ENCODE assay signal across 10 cellular contexts in genomic region chr10:6195376-6195775, GRCh38. TPM values are rescaled to one million over a fixed set of nuclear protein-coding genes. Genes with fewer than 3 reads are reported as not detected.
DNase-seq lines count a peak whose midpoint lies in the region; ATAC-seq and TF ChIP-seq lines count a peak whose summit lies in the region.
"Had no signal": no experiment of that assay in that cellular context is flagged by ENCODE, and none has a peak within 500 bp of the region (broad histone marks: within the 10 kb centered on the region; RNA-seq: fewer than 3 reads in every experiment).

No MANE protein-coding gene starts in this region.

- POLR2A ChIA-PET in activated naive CD8-positive, alpha-beta T cell treated with anti-CD3 and anti-CD28 coated beads, Interleukin-2, amount 10 ng/mL, durations not matched to agents 7 days and 5 days (lab: Charles Lee): no interaction called here

- no peak overlapping the region for H3K27ac ChIP-seq in MM.1S (ENCODE audit: low read length)
- H3K27ac ChIP-seq: SJSA1 had no signal

- H3K79me2 ChIP-seq in MM.1S (ENCODE audit: low read length): no peaks in the 10 kb centered on the region

- H4K20me1 ChIP-seq in MM.1S (ENCODE audit: insufficient read depth, low read length): no peaks in the 10 kb centered on the region

- peaks cover 7% of the 10 kb centered on the region for H3K36me3 Mint-ChIP-seq in activated naive CD8-positive, alpha-beta T cell treated with anti-CD3 and anti-CD28 coated beads, Interleukin-2, amount 10 ng/mL, durations not matched to agents 7 days and 5 days
- H3K36me3 Mint-ChIP-seq: activated naive CD4-positive, alpha-beta T cell treated with anti-CD3 and anti-CD28 coated beads, Interleukin-2, amount 50 U/mL, for 24 hours had no signal

- H3K4me1 ChIP-seq in MM.1S (ENCODE audit: low read length): no peaks in the 10 kb centered on the region
- H3K4me1 ChIP-seq: SJSA1 had no signal

- no peak overlapping the region for H3K9ac ChIP-seq in MM.1S (ENCODE audit: low read length)

- no peaks in the 10 kb centered on the region for H3K27me3 Mint-ChIP-seq in activated naive CD8-positive, alpha-beta T cell treated with anti-CD3 and anti-CD28 coated beads, Interleukin-2, amount 10 ng/mL, durations not matched to agents 7 days and 5 days
- H3K27me3 Mint-ChIP-seq: activated naive CD4-positive, alpha-beta T cell treated with anti-CD3 and anti-CD28 coated beads, Interleukin-2, amount 50 U/mL, for 24 hours had no signal

- peak overlapping the region; percentile 44 for H3K4me3 Mint-ChIP-seq in activated naive CD8-positive, alpha-beta T cell treated with anti-CD3 and anti-CD28 coated beads, Interleukin-2, amount 10 ng/mL, durations not matched to agents 7 days and 5 days
- H3K4me3 Mint-ChIP-seq: activated naive CD4-positive, alpha-beta T cell treated with anti-CD3 and anti-CD28 coated beads, Interleukin-2, amount 50 U/mL, for 24 hours had no signal

- no peaks in the 10 kb centered on the region for H3F3A ChIP-seq in MM.1S (ENCODE audit: insufficient read depth, low read length)

- no peaks in the 10 kb centered on the region for H3K27me3 ChIP-seq in MM.1S (replicated peaks; ENCODE audit: insufficient read depth, low read length)
- H3K27me3 ChIP-seq: SJSA1 had no signal

- H3K9me2 ChIP-seq in MM.1S (replicated peaks; ENCODE audit: insufficient read depth, low read length): no peaks in the 10 kb centered on the region

- no peak overlapping the region for H3K4me2 ChIP-seq in MM.1S (ENCODE audit: low read depth, low read length)

- H3K9me3 Mint-ChIP-seq in activated naive CD8-positive, alpha-beta T cell treated with anti-CD3 and anti-CD28 coated beads, Interleukin-2, amount 10 ng/mL, durations not matched to agents 7 days and 5 days: no peaks in the 10 kb centered on the region
- H3K9me3 Mint-ChIP-seq: activated naive CD4-positive, alpha-beta T cell treated with anti-CD3 and anti-CD28 coated beads, Interleukin-2, amount 50 U/mL, for 24 hours had no signal

- H2AFZ ChIP-seq in MM.1S (ENCODE audit: low read length): no peak overlapping the region

- H3K4me3 ChIP-seq in MM.1S (ENCODE audit: low read length): no peak overlapping the region
- H3K4me3 ChIP-seq: SJSA1 had no signal

- no peak for ATAC-seq in activated naive CD8-positive, alpha-beta T cell treated with anti-CD3 and anti-CD28 coated beads, Interleukin-2, amount 10 ng/mL, durations not matched to agents 7 days and 5 days (ENCODE audit: low read depth)

- no peaks in the 10 kb centered on the region for H3K9me3 ChIP-seq in MM.1S (replicated peaks; ENCODE audit: insufficient read depth, low read length)
- H3K9me3 ChIP-seq: SJSA1 had no signal

- DNase-seq in HCEC 1CT: peak; percentile 32
- DNase-seq in activated naive CD8-positive, alpha-beta T cell treated with anti-CD3 and anti-CD28 coated beads, Interleukin-2, amount 10 ng/mL, durations not matched to agents 7 days and 5 days: no peak
- DNase-seq in fibroblast of peridontal ligament (ENCODE audit: extremely low read depth): peak; percentile 37
- DNase-seq in stromal cell of bone marrow (ENCODE audit: low read depth): peak; percentile 61
- DNase-seq in SIG-M5 treated with dmso at 0.1 percent for 504 hours (lab: John Stamatoyannopoulos, UW; ENCODE audit: unreplicated experiment): no peak
- DNase-seq in MM.1S: no peak
- no peak for DNase-seq in D341Med (ENCODE audit: low spot score)
- DNase-seq: DMS53 had no signal

- no peaks in the 10 kb centered on the region for H3K36me3 ChIP-seq in MM.1S (replicated peaks; ENCODE audit: insufficient read depth, low read length)
- H3K36me3 ChIP-seq: SJSA1 had no signal

- peak overlapping the region; percentile 54 for H3K27ac Mint-ChIP-seq in activated naive CD8-positive, alpha-beta T cell treated with anti-CD3 and anti-CD28 coated beads, Interleukin-2, amount 10 ng/mL, durations not matched to agents 7 days and 5 days
- H3K27ac Mint-ChIP-seq: activated naive CD4-positive, alpha-beta T cell treated with anti-CD3 and anti-CD28 coated beads, Interleukin-2, amount 50 U/mL, for 24 hours had no signal

- no peak for TF ChIP-seq CTCF in MM.1S (IDR thresholded peaks at IDR 0.05; ENCODE audit: low read length)

- H3K4me1 Mint-ChIP-seq in activated naive CD8-positive, alpha-beta T cell treated with anti-CD3 and anti-CD28 coated beads, Interleukin-2, amount 10 ng/mL, durations not matched to agents 7 days and 5 days: peaks cover 35% of the 10 kb centered on the region

RNA-seq across cellular contexts. Expression of gene PFKFB3, which starts 7.4 kb away (rescaled TPM):
- total RNA-seq in activated naive CD8-positive, alpha-beta T cell treated with anti-CD3 and anti-CD28 coated beads, Interleukin-2, amount 10 ng/mL, durations not matched to agents 7 days and 5 days: 10 to 100 TPM; 75.1 to 77.2 TPM

Comparison
In these comparisons a context has a peak if more than half of its experiments do, and no peak if none do; other contexts are left out.
1. DNase-seq: peak in HCEC 1CT (single experiment), fibroblast of peridontal ligament (single experiment) and stromal cell of bone marrow (single experiment); none in activated naive CD8-positive, alpha-beta T cell treated with anti-CD3 and anti-CD28 coated beads, Interleukin-2, amount 10 ng/mL, durations not matched to agents 7 days and 5 days (single experiment), SIG-M5 treated with dmso at 0.1 percent for 504 hours (single experiment), MM.1S (single experiment) and D341Med (single experiment).